Comparison of ENCODE assay signal across 17 cellular contexts in genomic region chr16:80039777-80040176, GRCh38.
A peak's percentile ranks its signal among the peaks of the same experiment; 100 is the strongest.
DNase-seq lines count a peak whose midpoint lies in the region; ATAC-seq, FAIRE-seq and TF ChIP-seq lines count a peak whose summit lies in the region.
"Had no signal": no experiment of that assay in that cellular context is flagged by ENCODE, and none has a peak within 500 bp of the region (broad histone marks: within the 10 kb centered on the region; RNA-seq: fewer than 3 reads in every experiment).

No MANE protein-coding gene starts in this region.

- FAIRE-seq in bronchial epithelial cell (lab: Jason Lieb, UNC) = no peak
- FAIRE-seq: GM12891, H1 had no signal

- H3K4me3 Mint-ChIP-seq in naive thymus-derived CD4-positive, alpha-beta T cell = no peak overlapping the region
- H3K4me3 Mint-ChIP-seq: CD4-positive, alpha-beta memory T cell; H9 had no signal

- TF ChIP-seq CTCF in bronchial epithelial cell (IDR thresholded peaks at IDR 0.05; ENCODE audit: insufficient read depth, low read length, severe bottlenecking) = no peak
- TF ChIP-seq CTCF in foreskin keratinocyte (conservative IDR thresholded peaks at IDR 0.05) = no peak

- H3K27ac ChIP-seq in esophagus (ENCODE audit: low read depth in 2 of 2, low read length in 1 of 2) (peak overlapping the region; percentile 37 to 72), foreskin keratinocyte (peak overlapping the region; percentile 51)
- no peak overlapping the region for H3K27ac ChIP-seq in naive thymus-derived CD4-positive, alpha-beta T cell (ENCODE audit: low read depth, low read length)

- no peaks in the 10 kb centered on the region for H3K9me3 ChIP-seq in esophagus (ENCODE audit: control insufficient read depth in 2 of 2, insufficient read depth in 1 of 2, low read depth in 1 of 2, low read length in 1 of 2)
- no peaks in the 10 kb centered on the region for H3K9me3 ChIP-seq in naive thymus-derived CD4-positive, alpha-beta T cell (ENCODE audit: control insufficient read depth in 2 of 3, low read length in 3 of 3)

- H3K36me3 Mint-ChIP-seq in naive thymus-derived CD4-positive, alpha-beta T cell = no peaks in the 10 kb centered on the region
- H3K36me3 Mint-ChIP-seq: CD4-positive, alpha-beta memory T cell had no signal

- no peaks in the 10 kb centered on the region for H3K4me1 Mint-ChIP-seq in naive thymus-derived CD4-positive, alpha-beta T cell
- H3K4me1 Mint-ChIP-seq: CD4-positive, alpha-beta memory T cell had no signal

- no peaks in the 10 kb centered on the region for H3K27me3 ChIP-seq in bronchial epithelial cell (ENCODE audit: control insufficient read depth, insufficient read depth, low read length)
- H3K27me3 ChIP-seq in esophagus (ENCODE audit: control insufficient read depth in 1 of 2, insufficient read depth in 2 of 2, low read length in 2 of 2) = no peaks in the 10 kb centered on the region
- H3K27me3 ChIP-seq in foreskin keratinocyte = no peaks in the 10 kb centered on the region
- H3K27me3 ChIP-seq in naive thymus-derived CD4-positive, alpha-beta T cell (ENCODE audit: control insufficient read depth in 2 of 2, insufficient read depth in 2 of 2, low read length in 2 of 2) = no peaks in the 10 kb centered on the region

- H3K4me3 ChIP-seq in bronchial epithelial cell (ENCODE audit: low read depth, low read length) = no peak overlapping the region
- no peak overlapping the region for H3K4me3 ChIP-seq in esophagus (ENCODE audit: low read depth in 1 of 2, low read length in 2 of 2)
- no peak overlapping the region for H3K4me3 ChIP-seq in naive thymus-derived CD4-positive, alpha-beta T cell (ENCODE audit: low read length)

- H3K4me1 ChIP-seq in esophagus (ENCODE audit: control insufficient read depth in 2 of 2, insufficient read depth in 2 of 2, low read length in 1 of 2) (peaks cover 0 to 3% of the 10 kb centered on the region in 2 donors), foreskin keratinocyte (peaks cover 16% of the 10 kb centered on the region)
- no peaks in the 10 kb centered on the region for H3K4me1 ChIP-seq in naive thymus-derived CD4-positive, alpha-beta T cell (ENCODE audit: control insufficient read depth in 2 of 2, insufficient read depth in 2 of 2, low read length in 2 of 2)

- no peak for ATAC-seq in foreskin keratinocyte
- ATAC-seq in naive thymus-derived CD4-positive, alpha-beta T cell = no peak
- ATAC-seq: HCT116 had no signal

- H3K27me3 Mint-ChIP-seq in naive thymus-derived CD4-positive, alpha-beta T cell = peaks cover 0 to 26% (median 16%) of the 10 kb centered on the region in 5 donors

- 57 to 70% methylated on average over 2 of the region's 2 CpGs for WGBS in esophagus, 2 donors

- no peak overlapping the region for H3K27ac Mint-ChIP-seq in naive thymus-derived CD4-positive, alpha-beta T cell
- H3K27ac Mint-ChIP-seq: CD4-positive, alpha-beta memory T cell; H9 had no signal

- DNase-seq in bronchial epithelial cell (ENCODE audit: low read depth) = peak; percentile 42
- DNase-seq in foreskin keratinocyte = no peak
- DNase-seq in activated CD4-positive, alpha-beta T cell treated with anti-CD3 and anti-CD28 coated beads, Interleukin-2, amount 50 U/mL, for 4 hours = no peak
- DNase-seq in activated naive CD4-positive, alpha-beta T cell (lab: John Stamatoyannopoulos, UW) = no peak
- DNase-seq in anterior cingulate cortex (lab: John Stamatoyannopoulos, UW) = no peak
- no peak for DNase-seq in naive thymus-derived CD4-positive, alpha-beta T cell
- DNase-seq: C1 segment of cervical spinal cord; Calu3; CD4-positive, alpha-beta memory T cell; COR-L47; DMS79 treated with DMSO at 0.1 percent for 48 hours; GF-D8; H9 had no signal

- H3K9me3 Mint-ChIP-seq in naive thymus-derived CD4-positive, alpha-beta T cell = peaks cover 0 to 9% (median 2%) of the 10 kb centered on the region in 11 donors

- intact Hi-C loops in naive thymus-derived CD4-positive, alpha-beta T cell (cut with micrococcal nuclease) = no loop called here

- H3K36me3 ChIP-seq in bronchial epithelial cell (ENCODE audit: control insufficient read depth, insufficient read depth, low read length) = no peaks in the 10 kb centered on the region
- H3K36me3 ChIP-seq in esophagus (ENCODE audit: control insufficient read depth in 2 of 2, insufficient read depth in 2 of 2, low read length in 1 of 2) = no peaks in the 10 kb centered on the region
- no peaks in the 10 kb centered on the region for H3K36me3 ChIP-seq in naive thymus-derived CD4-positive, alpha-beta T cell (ENCODE audit: control insufficient read depth in 2 of 3, insufficient read depth in 3 of 3, low read length in 3 of 3)

- POLR2A ChIA-PET in naive thymus-derived CD4-positive, alpha-beta T cell (lab: Charles Lee) = no interaction called here

- CTCF ChIA-PET in naive thymus-derived CD4-positive, alpha-beta T cell (lab: Charles Lee) = no interaction called here
